In the genomic region with DNA sequence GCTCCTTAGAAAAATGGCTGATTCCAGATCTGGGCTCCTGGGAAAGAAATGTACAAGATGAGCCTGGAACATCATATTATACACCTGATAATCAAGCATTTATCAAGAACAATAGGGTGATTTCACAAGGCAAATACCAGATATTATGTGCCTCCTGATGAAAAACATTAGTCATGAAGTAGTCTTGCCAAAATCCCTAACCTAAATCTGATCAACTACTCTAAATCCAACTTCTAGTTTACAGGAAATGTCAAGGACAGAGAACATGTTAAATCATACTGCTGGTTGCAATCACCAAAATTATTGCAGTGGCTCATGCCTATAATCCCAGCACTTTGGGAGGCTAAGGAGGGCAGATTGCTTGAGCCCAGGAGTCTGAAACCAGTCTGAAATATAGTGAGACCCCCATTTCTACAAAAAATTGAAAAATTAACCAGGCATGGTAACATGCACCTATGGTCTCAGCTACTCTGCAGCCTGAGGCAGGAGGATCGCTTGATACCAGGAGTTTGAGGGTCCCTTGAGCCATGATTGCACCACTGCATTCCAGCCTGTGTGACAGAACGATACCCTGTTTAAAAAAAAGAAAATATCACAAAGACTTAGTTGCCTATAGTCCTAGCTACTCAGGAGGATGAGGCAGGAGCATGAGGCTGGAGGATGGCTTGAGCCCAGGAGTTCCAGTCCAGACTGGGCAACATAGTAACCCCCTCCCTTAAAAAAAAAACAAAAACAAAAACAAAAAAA, we compare ENCODE assay signal across 12 cellular contexts. TPM values are rescaled to one million over a fixed set of nuclear protein-coding genes. Genes with fewer than 3 reads are reported as not detected.
A peak's percentile ranks its signal among the peaks of the same experiment; 100 is the strongest.
DNase-seq lines count a peak whose midpoint lies in the region; ATAC-seq and TF ChIP-seq lines count a peak whose summit lies in the region.
"Had no signal": no experiment of that assay in that cellular context is flagged by ENCODE, and none has a peak within 500 bp of the region (broad histone marks: within the 10 kb centered on the region; RNA-seq: fewer than 3 reads in every experiment).

No MANE protein-coding gene starts in this region.

- H3K18ac ChIP-seq in mesenchymal stem cell (ENCODE audit: low read depth in 1 of 2, low read length in 2 of 2), result peak overlapping the region in 1 of 2 experiments; percentile 48

- H3K27me3 ChIP-seq in PC-3 (ENCODE audit: low read length), result no peaks in the 10 kb centered on the region
- no peaks in the 10 kb centered on the region for H3K27me3 ChIP-seq in mesenchymal stem cell (ENCODE audit: control insufficient read depth in 1 of 2, insufficient read depth in 1 of 2, low read length in 2 of 2)

- H3K9me3 Mint-ChIP-seq in Calu3 (ENCODE audit: low read depth, unreplicated experiment), result no peaks in the 10 kb centered on the region
- H3K9me3 Mint-ChIP-seq: stimulated activated naive CD8-positive, alpha-beta T cell treated with anti-CD3 and anti-CD28 coated beads, Interleukin-15, Interleukin-2, amounts not matched to agents 100 ng/mL and 50 ng/mL, for 24 hours; T-cell had no signal

- H2AFZ ChIP-seq in PC-3 (ENCODE audit: low read length) (no peak overlapping the region), mesenchymal stem cell (ENCODE audit: low read depth, low read length) (no peak overlapping the region)

- H3K9me2 ChIP-seq in PC-3 (replicated peaks; ENCODE audit: low read length), result no peaks in the 10 kb centered on the region

- peak overlapping the region; percentile 37 for H3K4me3 Mint-ChIP-seq in Calu3 (ENCODE audit: low read depth, unreplicated experiment)
- H3K4me3 Mint-ChIP-seq: stimulated activated naive CD8-positive, alpha-beta T cell treated with anti-CD3 and anti-CD28 coated beads, Interleukin-15, Interleukin-2, amounts not matched to agents 100 ng/mL and 50 ng/mL, for 24 hours; T-cell had no signal

- H4K20me1 ChIP-seq in PC-3 (ENCODE audit: low read length), result no peaks in the 10 kb centered on the region

- peak overlapping the region; percentile 48 for H3K9ac ChIP-seq in PC-3 (ENCODE audit: low read length)
- peak overlapping the region; percentile 48 for H3K9ac ChIP-seq in mesenchymal stem cell (ENCODE audit: low read length)

- H3K27ac ChIP-seq in PC-3 (ENCODE audit: low read length), result peak overlapping the region; percentile 75
- H3K27ac ChIP-seq in mesenchymal stem cell (ENCODE audit: low read length, poor library complexity, severe bottlenecking), result no peak overlapping the region
- H3K27ac ChIP-seq: prostate gland had no signal

- H3F3A ChIP-seq in PC-3 (ENCODE audit: low read length, unreplicated experiment), result peaks cover 9% of the 10 kb centered on the region

- H3K9me3 ChIP-seq in PC-3 (ENCODE audit: low read length), result no peaks in the 10 kb centered on the region
- H3K9me3 ChIP-seq in mesenchymal stem cell (ENCODE audit: control insufficient read depth, low read length), result no peaks in the 10 kb centered on the region
- H3K9me3 ChIP-seq: prostate gland had no signal

- TF ChIP-seq CTCF in Calu3 (IDR thresholded peaks at IDR 0.05; ENCODE audit: unreplicated experiment), result no peak
- TF ChIP-seq CTCF in PC-3 (conservative IDR thresholded peaks at IDR 0.05; ENCODE audit: low read depth, low read length), result no peak
- no peak for TF ChIP-seq CTCF in epithelial cell of esophagus (IDR thresholded peaks at IDR 0.05; ENCODE audit: insufficient read depth, low read depth, low read length, missing control alignments)

- CTCF ChIA-PET in Calu3 (lab: Charles Lee), result interaction anchor here (0.9 to 1.4 kb wide), 4 partner anchors 9 to 52 kb away, joined by 3 to 5 read pairs (median 3); no protein-coding TSS in a partner anchor
- CTCF ChIA-PET in PC-3 (lab: Charles Lee), result no interaction called here

- H3K27me3 Mint-ChIP-seq in Calu3 (ENCODE audit: unreplicated experiment), result no peaks in the 10 kb centered on the region

- peak; percentile 75 for ATAC-seq in PC-3
- ATAC-seq: T-cell had no signal

- H3K4me1 ChIP-seq in PC-3 (ENCODE audit: insufficient read depth, low read length) (peaks cover 25% of the 10 kb centered on the region), mesenchymal stem cell (ENCODE audit: control insufficient read depth, insufficient read depth, low read depth, low read length) (peaks cover 5% of the 10 kb centered on the region)
- H3K4me1 ChIP-seq: prostate gland had no signal

- H4K91ac ChIP-seq in mesenchymal stem cell (ENCODE audit: low read length), result no peak overlapping the region

- peaks cover 11% of the 10 kb centered on the region for H3K36me3 Mint-ChIP-seq in Calu3 (ENCODE audit: insufficient read depth, unreplicated experiment)
- H3K36me3 Mint-ChIP-seq: T-cell had no signal

- H3K27ac Mint-ChIP-seq in Calu3 (ENCODE audit: unreplicated experiment), result peak overlapping the region; percentile 78
- H3K27ac Mint-ChIP-seq: stimulated activated naive CD8-positive, alpha-beta T cell treated with anti-CD3 and anti-CD28 coated beads, Interleukin-15, Interleukin-2, amounts not matched to agents 100 ng/mL and 50 ng/mL, for 24 hours; T-cell had no signal

- H3K14ac ChIP-seq in mesenchymal stem cell (ENCODE audit: low read length in 2 of 2), result no peak overlapping the region

- no peaks in the 10 kb centered on the region for H3K79me1 ChIP-seq in mesenchymal stem cell (replicated peaks; ENCODE audit: low read length, poor library complexity, severe bottlenecking)

- no TSS peak for BruUV-seq in Calu3 (replicated peaks; lab: Mats Ljungman, UMichigan)
- BruUV-seq in PC-3 (replicated peaks; lab: Mats Ljungman, UMichigan), result no TSS peak

- H3K4me2 ChIP-seq in PC-3 (ENCODE audit: low read length), result peak overlapping the region; percentile 28
- no peak overlapping the region for H3K4me2 ChIP-seq in mesenchymal stem cell (ENCODE audit: low read length, poor library complexity, severe bottlenecking)

- H3K4me3 ChIP-seq in PC-3 (ENCODE audit: low read length) (no peak overlapping the region), epithelial cell of esophagus (ENCODE audit: low read length) (no peak overlapping the region), mesenchymal stem cell (ENCODE audit: insufficient read depth in 1 of 2, low read depth in 1 of 2, low read length in 2 of 2) (no peak overlapping the region)
- H3K4me3 ChIP-seq: prostate gland had no signal

- peak overlapping the region; percentile 49 for H2BK15ac ChIP-seq in mesenchymal stem cell (ENCODE audit: low read depth, poor library complexity, severe bottlenecking)

- no peak overlapping the region for H2BK12ac ChIP-seq in mesenchymal stem cell (ENCODE audit: low read length in 2 of 2)

- H3K4ac ChIP-seq in mesenchymal stem cell (ENCODE audit: low read depth in 1 of 2, low read length in 2 of 2), result no peak overlapping the region

- no peak overlapping the region for H2AK5ac ChIP-seq in mesenchymal stem cell (ENCODE audit: low read length, severe bottlenecking)

- H3K79me2 ChIP-seq in PC-3 (ENCODE audit: low read length), result no peaks in the 10 kb centered on the region

- H2BK120ac ChIP-seq in mesenchymal stem cell (ENCODE audit: low read depth, low read length), result no peak overlapping the region

- intact Hi-C loops in Calu3 (cut with micrococcal nuclease; ENCODE audit: unreplicated experiment) (loop anchor here (5.0 kb wide), 2 partner anchors 34 to 71 kb away; a partner anchor contains a TSS), PC-3 (cut with micrococcal nuclease) (no loop called here)

- H4K8ac ChIP-seq in mesenchymal stem cell (ENCODE audit: low read length), result peak overlapping the region; percentile 19

- DNase-seq in Calu3 (no peak), PC-3 (peak; percentile 82), epithelial cell of esophagus (ENCODE audit: low read depth) (peak; percentile 76), mesenchymal stem cell (peak; percentile 19), NCI-H1105 treated with DMSO at 0.1 percent for 48 hours (lab: John Stamatoyannopoulos, UW) (no peak), NCI-H446 (lab: John Stamatoyannopoulos, UW) (no peak), COR-L47 (lab: John Stamatoyannopoulos, UW) (no peak)
- no peak for DNase-seq in stimulated activated CD8-positive, alpha-beta memory T cell treated with anti-CD3 and anti-CD28 coated beads, Interleukin-4, amount 100 ng/mL, for 48 hours
- DNase-seq: NCI-H1694 treated with DMSO at 0.1 percent for 48 hours had no signal

- WGBS in mesenchymal stem cell, result 88% methylated on average over 1 of the region's 2 CpGs

- H2BK5ac ChIP-seq in mesenchymal stem cell (ENCODE audit: low read depth, low read length, poor library complexity, severe bottlenecking), result no peak overlapping the region

- H3K36me3 ChIP-seq in PC-3 (ENCODE audit: low read depth, low read length) (no peaks in the 10 kb centered on the region), mesenchymal stem cell (ENCODE audit: control insufficient read depth in 1 of 2, insufficient read depth in 2 of 2, low read depth in 1 of 2, low read length in 2 of 2) (no peaks in the 10 kb centered on the region)
- H3K36me3 ChIP-seq: prostate gland had no signal

- peaks cover 78% of the 10 kb centered on the region for H3K4me1 Mint-ChIP-seq in Calu3 (ENCODE audit: low read depth, unreplicated experiment)

- H3K23ac ChIP-seq in mesenchymal stem cell (ENCODE audit: low read length in 2 of 2), result no peak overlapping the region

- POLR2A ChIA-PET in PC-3 (lab: Charles Lee; ENCODE audit: unreplicated experiment), result no interaction called here

RNA-seq across cellular contexts. Expression of a gene that starts 34.9 kb away (rescaled TPM):
- total RNA-seq in Calu3 (2022), result 229 and 237 TPM in 2 replicates
- 69.4 and 101 TPM in 2 replicates for total RNA-seq in PC-3 (2014; rRNA removed)
- polyA plus RNA-seq in mesenchymal stem cell (2013, experiment 1 of 2), result 52.5 TPM
- polyA plus RNA-seq in mesenchymal stem cell (2013, experiment 2 of 2), result 54.3 TPM

Comparison
In these comparisons a context has a peak if more than half of its experiments do, and no peak if none do; other contexts are left out.
1. DNase-seq: peak in PC-3 (single experiment), epithelial cell of esophagus (single experiment) and mesenchymal stem cell (single experiment); none in Calu3 (single experiment), stimulated activated CD8-positive, alpha-beta memory T cell treated with anti-CD3 and anti-CD28 coated beads, Interleukin-4, amount 100 ng/mL, for 48 hours (single experiment), NCI-H1105 treated with DMSO at 0.1 percent for 48 hours (single experiment), NCI-H446 (0 of 2) and COR-L47 (single experiment).